Comparison of ENCODE assay signal across 17 cellular contexts in genomic region chr3:140242818-140243276, GRCh38.
DNase-seq lines count a peak whose midpoint lies in the region; ATAC-seq and TF ChIP-seq lines count a peak whose summit lies in the region.
"Had no signal": no experiment of that assay in that cellular context is flagged by ENCODE, and none has a peak within 500 bp of the region (broad histone marks: within the 10 kb centered on the region; RNA-seq: fewer than 3 reads in every experiment).

No MANE protein-coding gene starts in this region.

- H2BK5ac ChIP-seq in mesenchymal stem cell (ENCODE audit: low read depth, low read length, poor library complexity, severe bottlenecking): no peak overlapping the region

- no peak overlapping the region for H2BK12ac ChIP-seq in mesenchymal stem cell (ENCODE audit: low read length in 2 of 2)

- DNase-seq in DMS 273 treated with DMSO at 0.1 percent for 48 hours (lab: John Stamatoyannopoulos, UW) (peak; percentile 48), NCI-H2107 (lab: John Stamatoyannopoulos, UW) (peak; percentile 71), body of pancreas (peak; percentile 56 to 89 (median 75)), mesenchymal stem cell (no peak), HAP-1 (ENCODE audit: low spot score in 2 of 2) (no peak), SIG-M5 treated with dmso at 0.1 percent for 504 hours (lab: John Stamatoyannopoulos, UW; ENCODE audit: unreplicated experiment) (no peak), SHP77 treated with DMSO at 0.1 percent for 48 hours (lab: John Stamatoyannopoulos, UW) (no peak), HPDE6-E6E7 (ENCODE audit: extremely low spot score) (no peak)
- DNase-seq: activated CD4-positive, alpha-beta T cell treated with anti-CD3 and anti-CD28 coated beads, Interleukin-2, amount 50 U/mL, for 48 hours; activated effector memory CD4-positive, alpha-beta T cell treated with anti-CD3 and anti-CD28 coated beads, Interleukin-2, amount 50 U/mL, for 16 hours; BE2C; central memory CD4-positive, alpha-beta T cell; H7; NCI-H1048; PC-3; right lobe of liver had no signal

- peak; percentile 93 for ATAC-seq in body of pancreas
- ATAC-seq: esophagus mucosa, PC-3, right lobe of liver had no signal

- no peak overlapping the region for H4K8ac ChIP-seq in mesenchymal stem cell (ENCODE audit: low read length)

- no peaks in the 10 kb centered on the region for H3K79me1 ChIP-seq in mesenchymal stem cell (replicated peaks; ENCODE audit: low read length, poor library complexity, severe bottlenecking)

- no peak overlapping the region for H2AK5ac ChIP-seq in mesenchymal stem cell (ENCODE audit: low read length, severe bottlenecking)

- no peak overlapping the region for H3K14ac ChIP-seq in mesenchymal stem cell (ENCODE audit: low read length in 2 of 2)

- H2BK15ac ChIP-seq in mesenchymal stem cell (ENCODE audit: low read depth, poor library complexity, severe bottlenecking): no peak overlapping the region

- H2AFZ ChIP-seq in mesenchymal stem cell (ENCODE audit: low read depth, low read length): no peak overlapping the region

- H3K27me3 ChIP-seq in body of pancreas: no peaks in the 10 kb centered on the region
- H3K27me3 ChIP-seq in mesenchymal stem cell (ENCODE audit: control insufficient read depth in 1 of 2, insufficient read depth in 1 of 2, low read length in 2 of 2): peaks cover 0 to 3% of the 10 kb centered on the region in 2 experiments
- no peaks in the 10 kb centered on the region for H3K27me3 ChIP-seq in HAP-1 (ENCODE audit: low read depth)
- H3K27me3 ChIP-seq: BE2C, right lobe of liver had no signal

- H3K27ac ChIP-seq in body of pancreas (peak overlapping the region in 3 of 4 donors; percentile 26 to 87 (median 63)), mesenchymal stem cell (ENCODE audit: low read length, poor library complexity, severe bottlenecking) (peak overlapping the region; percentile 5)
- H3K27ac ChIP-seq: right lobe of liver had no signal

- TF ChIP-seq CTCF in body of pancreas (IDR thresholded peaks at IDR 0.05): no peak

- H4K91ac ChIP-seq in mesenchymal stem cell (ENCODE audit: low read length): no peak overlapping the region

- H3K4me3 ChIP-seq in body of pancreas: no peak overlapping the region
- H3K4me3 ChIP-seq in mesenchymal stem cell (ENCODE audit: insufficient read depth in 1 of 2, low read depth in 1 of 2, low read length in 2 of 2): no peak overlapping the region
- no peak overlapping the region for H3K4me3 ChIP-seq in HAP-1
- H3K4me3 ChIP-seq: right lobe of liver had no signal

- no peak for TF ChIP-seq POLR2A in body of pancreas (IDR thresholded peaks at IDR 0.05)

- no peak overlapping the region for H3K4ac ChIP-seq in mesenchymal stem cell (ENCODE audit: low read depth in 1 of 2, low read length in 2 of 2)

- 45 to 56% methylated on average over 4 to 5 of the region's 5 CpGs for WGBS in body of pancreas, 2 donors
- WGBS in mesenchymal stem cell: 68% methylated on average over 4 of the region's 5 CpGs

- peaks cover 15% of the 10 kb centered on the region for H3K4me1 ChIP-seq in body of pancreas
- peaks cover 15% of the 10 kb centered on the region for H3K4me1 ChIP-seq in mesenchymal stem cell (ENCODE audit: control insufficient read depth, insufficient read depth, low read depth, low read length)
- H3K4me1 ChIP-seq in HAP-1: peaks cover 13% of the 10 kb centered on the region
- H3K4me1 ChIP-seq: right lobe of liver had no signal

- no peak overlapping the region for H3K9ac ChIP-seq in mesenchymal stem cell (ENCODE audit: low read length)

- H3K4me2 ChIP-seq in mesenchymal stem cell (ENCODE audit: low read length, poor library complexity, severe bottlenecking): no peak overlapping the region

- no peaks in the 10 kb centered on the region for H3K36me3 ChIP-seq in body of pancreas (replicated peaks in 1 of 2; ENCODE audit: insufficient read depth in 1 of 2, low read depth in 2 of 2)
- H3K36me3 ChIP-seq in mesenchymal stem cell (ENCODE audit: control insufficient read depth in 1 of 2, insufficient read depth in 2 of 2, low read depth in 1 of 2, low read length in 2 of 2): no peaks in the 10 kb centered on the region
- H3K36me3 ChIP-seq in HAP-1 (replicated peaks): no peaks in the 10 kb centered on the region
- H3K36me3 ChIP-seq: BE2C, right lobe of liver had no signal

- H3K9me3 ChIP-seq in body of pancreas: no peaks in the 10 kb centered on the region
- H3K9me3 ChIP-seq in mesenchymal stem cell (ENCODE audit: control insufficient read depth, low read length): no peaks in the 10 kb centered on the region
- H3K9me3 ChIP-seq in HAP-1: no peaks in the 10 kb centered on the region
- H3K9me3 ChIP-seq: BE2C, right lobe of liver had no signal

- H2BK120ac ChIP-seq in mesenchymal stem cell (ENCODE audit: low read depth, low read length): no peak overlapping the region

- in situ Hi-C loops in HAP-1 (cut with MboI; ENCODE audit: low sequenced_read_pairs): no loop called here

- H3K18ac ChIP-seq in mesenchymal stem cell (ENCODE audit: low read depth in 1 of 2, low read length in 2 of 2): no peak overlapping the region

- no peak overlapping the region for H3K23ac ChIP-seq in mesenchymal stem cell (ENCODE audit: low read length in 2 of 2)

- intact Hi-C loops in body of pancreas (cut with DNase I): no loop called here

Comparison
In these comparisons a context has a peak if more than half of its experiments do, and no peak if none do; other contexts are left out.
1. DNase-seq: peak in DMS 273 treated with DMSO at 0.1 percent for 48 hours (single experiment), NCI-H2107 (single experiment) and body of pancreas (4 of 4); none in mesenchymal stem cell (single experiment), HAP-1 (0 of 2), SIG-M5 treated with dmso at 0.1 percent for 504 hours (single experiment), SHP77 treated with DMSO at 0.1 percent for 48 hours (single experiment) and HPDE6-E6E7 (single experiment).